In genomic region chr5:158852622-158853021, GRCh38 we compare ENCODE assay signal across 16 cellular contexts.
DNase-seq lines count a peak whose midpoint lies in the region; ATAC-seq and TF ChIP-seq lines count a peak whose summit lies in the region.
"Had no signal": no experiment of that assay in that cellular context is flagged by ENCODE, and none has a peak within 500 bp of the region (broad histone marks: within the 10 kb centered on the region; RNA-seq: fewer than 3 reads in every experiment).

No MANE protein-coding gene starts in this region.

- ATAC-seq in GM18499 (IDR thresholded peaks at IDR 0.05; ENCODE audit: insufficient read depth, unreplicated experiment): peak; percentile 36
- peak; percentile 29 for ATAC-seq in HG02678 (IDR thresholded peaks at IDR 0.05; ENCODE audit: unreplicated experiment)
- peak; percentile 61 for ATAC-seq in stimulated activated effector memory CD8-positive, alpha-beta T cell treated with anti-CD3 and anti-CD28 coated beads, Interleukin-12 subunit alpha, Interleukin-12 subunit beta, amount 100 ng/mL, for 72 hours
- ATAC-seq in GM18858 (IDR thresholded peaks at IDR 0.05; ENCODE audit: unreplicated experiment): no peak
- no peak for ATAC-seq in stimulated activated naive CD8-positive, alpha-beta T cell treated with anti-CD3 and anti-CD28 coated beads, Interleukin-15, Interleukin-2, amounts not matched to agents 100 U/mL and 50 U/mL, for 24 hours
- ATAC-seq: CD8-positive, alpha-beta T cell; natural killer cell had no signal

- no peak for TF ChIP-seq CTCF in WI38 (IDR thresholded peaks at IDR 0.05; ENCODE audit: low read depth, low read length)

- no peak overlapping the region for H3K27ac Mint-ChIP-seq in stimulated activated effector memory CD8-positive, alpha-beta T cell treated with anti-CD3 and anti-CD28 coated beads, Interleukin-12 subunit alpha, Interleukin-12 subunit beta, amount 100 ng/mL, for 72 hours
- H3K27ac Mint-ChIP-seq: CD8-positive, alpha-beta T cell; natural killer cell had no signal

- no peaks in the 10 kb centered on the region for H3K36me3 Mint-ChIP-seq in stimulated activated effector memory CD8-positive, alpha-beta T cell treated with anti-CD3 and anti-CD28 coated beads, Interleukin-12 subunit alpha, Interleukin-12 subunit beta, amount 100 ng/mL, for 72 hours
- H3K36me3 Mint-ChIP-seq: CD8-positive, alpha-beta T cell; natural killer cell had no signal

- H3K4me1 Mint-ChIP-seq in stimulated activated effector memory CD8-positive, alpha-beta T cell treated with anti-CD3 and anti-CD28 coated beads, Interleukin-12 subunit alpha, Interleukin-12 subunit beta, amount 100 ng/mL, for 72 hours: peaks cover 7% of the 10 kb centered on the region
- H3K4me1 Mint-ChIP-seq: natural killer cell had no signal

- no peak for DNase-seq in stimulated activated effector memory CD8-positive, alpha-beta T cell treated with anti-CD3 and anti-CD28 coated beads, Interleukin-12 subunit alpha, Interleukin-12 subunit beta, amount 100 ng/mL, for 72 hours (ENCODE audit: low spot score in 2 of 2)
- no peak for DNase-seq in stimulated activated naive CD8-positive, alpha-beta T cell treated with anti-CD3 and anti-CD28 coated beads, Interleukin-15, Interleukin-2, amounts not matched to agents 100 U/mL and 50 U/mL, for 24 hours
- DNase-seq in activated CD4-positive, alpha-beta T cell treated with anti-CD3 and anti-CD28 coated beads, Interleukin-2, amount 50 U/mL, for 4 hours: no peak
- DNase-seq: activated naive CD4-positive, alpha-beta T cell; brain microvascular endothelial cell; CD8-positive, alpha-beta T cell; GF-D8; IMR-90; left ventricle myocardium inferior; natural killer cell; NCI-H1048; tibial artery had no signal

- no peaks in the 10 kb centered on the region for H3K9me3 Mint-ChIP-seq in stimulated activated effector memory CD8-positive, alpha-beta T cell treated with anti-CD3 and anti-CD28 coated beads, Interleukin-12 subunit alpha, Interleukin-12 subunit beta, amount 100 ng/mL, for 72 hours
- H3K9me3 Mint-ChIP-seq: CD8-positive, alpha-beta T cell; natural killer cell had no signal

- 0 out of 2 replicates have a peak overlapping the region, but pooled peaks have one; percentile 1 for H3K4me3 ChIP-seq in WI38 (ENCODE audit: low read depth, low read length)
- H3K4me3 ChIP-seq: left ventricle myocardium inferior had no signal

- no peak overlapping the region for H3K4me3 Mint-ChIP-seq in stimulated activated effector memory CD8-positive, alpha-beta T cell treated with anti-CD3 and anti-CD28 coated beads, Interleukin-12 subunit alpha, Interleukin-12 subunit beta, amount 100 ng/mL, for 72 hours
- H3K4me3 Mint-ChIP-seq: CD8-positive, alpha-beta T cell; natural killer cell had no signal

Comparison
In these comparisons a context has a peak if more than half of its experiments do, and no peak if none do; other contexts are left out.
1. ATAC-seq: peak in GM18499 (single experiment), HG02678 (single experiment) and stimulated activated effector memory CD8-positive, alpha-beta T cell treated with anti-CD3 and anti-CD28 coated beads, Interleukin-12 subunit alpha, Interleukin-12 subunit beta, amount 100 ng/mL, for 72 hours (single experiment); none in GM18858 (single experiment) and stimulated activated naive CD8-positive, alpha-beta T cell treated with anti-CD3 and anti-CD28 coated beads, Interleukin-15, Interleukin-2, amounts not matched to agents 100 U/mL and 50 U/mL, for 24 hours (single experiment).